Comparison of ENCODE assay signal across 20 cellular contexts in the genomic region with DNA sequence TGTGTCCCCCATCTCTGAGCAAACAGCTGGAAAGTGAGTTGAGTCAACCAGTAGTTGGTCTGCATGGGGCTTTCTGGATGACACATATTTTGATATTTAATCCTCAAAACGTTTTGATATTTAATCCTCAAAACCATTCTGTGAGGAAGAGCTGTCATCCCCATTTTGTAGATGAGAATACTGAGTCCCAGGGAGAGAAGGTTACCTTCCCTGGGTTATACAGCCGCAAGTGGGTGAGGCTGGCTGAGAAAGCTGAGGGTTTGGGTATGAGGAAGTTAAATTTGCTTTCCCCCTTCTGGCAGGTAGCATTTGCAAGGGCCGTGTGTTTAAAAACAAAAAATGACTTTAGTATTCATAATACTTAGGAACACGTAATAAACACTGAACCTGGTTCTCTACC.
"Had no signal": no experiment of that assay in that cellular context is flagged by ENCODE, and none has a peak within 500 bp of the region (broad histone marks: within the 10 kb centered on the region; RNA-seq: fewer than 3 reads in every experiment).

No MANE protein-coding gene starts in this region.

- H3K27ac Mint-ChIP-seq: nephron had no signal

- H3K4me1 Mint-ChIP-seq: nephron had no signal

- H3K27me3 Mint-ChIP-seq: naive B cell had no signal

- H3K4me3 Mint-ChIP-seq: naive B cell, nephron had no signal

- ATAC-seq: heart left ventricle, left colon, left ventricle myocardium superior, psoas muscle had no signal

- H3K9me3 Mint-ChIP-seq: naive B cell, nephron had no signal

- DNase-seq: cortex of kidney; dorsolateral prefrontal cortex; effector CD8-positive, alpha-beta T cell; foreskin melanocyte; heart left ventricle; hippocampal formation; left colon; left ventricle myocardium superior; mesendoderm; naive B cell; psoas muscle; retina; sigmoid colon; stimulated activated CD4-positive, alpha-beta T cell treated with anti-CD3 and anti-CD28 coated beads, Interleukin-2, amount 100 ng/mL, for 24 hours; stimulated activated CD4-positive, alpha-beta T cell treated with anti-CD3 and anti-CD28 coated beads, Interleukin-4, amount 100 ng/mL, for 4 hours; stimulated activated naive CD4-positive, alpha-beta T cell treated with Interleukin-2 at 50 U/mL for 16 hours; tibial artery; upper lobe of left lung; uterus had no signal
